In the genomic region with DNA sequence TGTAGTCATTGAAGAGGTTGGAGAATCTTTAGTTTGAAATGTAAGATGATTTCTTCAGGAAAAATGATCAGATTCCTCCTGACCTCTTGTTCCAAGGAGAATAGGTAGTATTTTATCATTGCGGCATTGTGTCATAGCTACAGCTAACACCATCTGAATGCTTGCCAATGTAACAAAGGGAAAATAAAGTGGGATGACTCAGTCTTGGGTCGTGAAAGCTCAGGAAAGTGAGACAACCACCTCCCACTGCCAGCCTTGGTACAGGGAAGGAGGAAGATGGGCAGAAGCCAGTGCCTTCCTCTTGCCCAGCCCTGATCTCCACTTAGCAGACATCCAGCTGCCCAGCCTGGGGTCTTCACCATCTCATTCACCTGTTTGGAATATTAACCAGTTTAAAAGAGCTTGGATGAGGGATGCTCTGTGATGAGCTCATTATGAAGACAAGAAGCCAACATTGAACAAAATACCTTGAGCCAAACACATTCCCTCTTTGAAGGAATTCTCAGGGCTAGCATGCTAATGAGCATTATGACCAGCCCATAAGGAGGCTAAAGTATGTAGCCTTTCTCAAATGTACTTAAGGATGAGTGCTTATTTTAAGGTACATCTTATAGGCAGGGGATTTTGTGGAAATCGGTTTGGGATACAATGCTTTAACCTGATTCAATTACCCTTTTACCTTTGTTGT, we compare ENCODE assay signal across 1 cellular context.
TF ChIP-seq lines count a peak whose summit lies in the region.

No MANE protein-coding gene starts in this region.

TF ChIP-seq in SK-N-SH, 30 proteins besides CTCF, POLR2A, EP300 and RAD21 (continued from another document):
- TF ChIP-seq, protein P1, sequence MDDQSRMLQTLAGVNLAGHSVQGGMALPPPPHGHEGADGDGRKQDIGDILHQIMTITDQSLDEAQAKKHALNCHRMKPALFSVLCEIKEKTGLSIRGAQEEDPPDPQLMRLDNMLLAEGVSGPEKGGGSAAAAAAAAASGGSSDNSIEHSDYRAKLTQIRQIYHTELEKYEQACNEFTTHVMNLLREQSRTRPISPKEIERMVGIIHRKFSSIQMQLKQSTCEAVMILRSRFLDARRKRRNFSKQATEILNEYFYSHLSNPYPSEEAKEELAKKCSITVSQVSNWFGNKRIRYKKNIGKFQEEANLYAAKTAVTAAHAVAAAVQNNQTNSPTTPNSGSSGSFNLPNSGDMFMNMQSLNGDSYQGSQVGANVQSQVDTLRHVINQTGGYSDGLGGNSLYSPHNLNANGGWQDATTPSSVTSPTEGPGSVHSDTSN (IDR thresholded peaks at IDR 0.05), result peak; percentile 84
- TF ChIP-seq NFIC (IDR thresholded peaks at IDR 0.05; ENCODE audit: borderline replicate concordance) (peak; percentile 90), RCOR1 (IDR thresholded peaks at IDR 0.05; ENCODE audit: low read length) (no peak)
- TF ChIP-seq, protein P2, sequence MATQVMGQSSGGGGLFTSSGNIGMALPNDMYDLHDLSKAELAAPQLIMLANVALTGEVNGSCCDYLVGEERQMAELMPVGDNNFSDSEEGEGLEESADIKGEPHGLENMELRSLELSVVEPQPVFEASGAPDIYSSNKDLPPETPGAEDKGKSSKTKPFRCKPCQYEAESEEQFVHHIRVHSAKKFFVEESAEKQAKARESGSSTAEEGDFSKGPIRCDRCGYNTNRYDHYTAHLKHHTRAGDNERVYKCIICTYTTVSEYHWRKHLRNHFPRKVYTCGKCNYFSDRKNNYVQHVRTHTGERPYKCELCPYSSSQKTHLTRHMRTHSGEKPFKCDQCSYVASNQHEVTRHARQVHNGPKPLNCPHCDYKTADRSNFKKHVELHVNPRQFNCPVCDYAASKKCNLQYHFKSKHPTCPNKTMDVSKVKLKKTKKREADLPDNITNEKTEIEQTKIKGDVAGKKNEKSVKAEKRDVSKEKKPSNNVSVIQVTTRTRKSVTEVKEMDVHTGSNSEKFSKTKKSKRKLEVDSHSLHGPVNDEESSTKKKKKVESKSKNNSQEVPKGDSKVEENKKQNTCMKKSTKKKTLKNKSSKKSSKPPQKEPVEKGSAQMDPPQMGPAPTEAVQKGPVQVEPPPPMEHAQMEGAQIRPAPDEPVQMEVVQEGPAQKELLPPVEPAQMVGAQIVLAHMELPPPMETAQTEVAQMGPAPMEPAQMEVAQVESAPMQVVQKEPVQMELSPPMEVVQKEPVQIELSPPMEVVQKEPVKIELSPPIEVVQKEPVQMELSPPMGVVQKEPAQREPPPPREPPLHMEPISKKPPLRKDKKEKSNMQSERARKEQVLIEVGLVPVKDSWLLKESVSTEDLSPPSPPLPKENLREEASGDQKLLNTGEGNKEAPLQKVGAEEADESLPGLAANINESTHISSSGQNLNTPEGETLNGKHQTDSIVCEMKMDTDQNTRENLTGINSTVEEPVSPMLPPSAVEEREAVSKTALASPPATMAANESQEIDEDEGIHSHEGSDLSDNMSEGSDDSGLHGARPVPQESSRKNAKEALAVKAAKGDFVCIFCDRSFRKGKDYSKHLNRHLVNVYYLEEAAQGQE (IDR thresholded peaks at IDR 0.05; ENCODE audit: low read depth, low read length), result no peak
- TF ChIP-seq, protein P3, sequence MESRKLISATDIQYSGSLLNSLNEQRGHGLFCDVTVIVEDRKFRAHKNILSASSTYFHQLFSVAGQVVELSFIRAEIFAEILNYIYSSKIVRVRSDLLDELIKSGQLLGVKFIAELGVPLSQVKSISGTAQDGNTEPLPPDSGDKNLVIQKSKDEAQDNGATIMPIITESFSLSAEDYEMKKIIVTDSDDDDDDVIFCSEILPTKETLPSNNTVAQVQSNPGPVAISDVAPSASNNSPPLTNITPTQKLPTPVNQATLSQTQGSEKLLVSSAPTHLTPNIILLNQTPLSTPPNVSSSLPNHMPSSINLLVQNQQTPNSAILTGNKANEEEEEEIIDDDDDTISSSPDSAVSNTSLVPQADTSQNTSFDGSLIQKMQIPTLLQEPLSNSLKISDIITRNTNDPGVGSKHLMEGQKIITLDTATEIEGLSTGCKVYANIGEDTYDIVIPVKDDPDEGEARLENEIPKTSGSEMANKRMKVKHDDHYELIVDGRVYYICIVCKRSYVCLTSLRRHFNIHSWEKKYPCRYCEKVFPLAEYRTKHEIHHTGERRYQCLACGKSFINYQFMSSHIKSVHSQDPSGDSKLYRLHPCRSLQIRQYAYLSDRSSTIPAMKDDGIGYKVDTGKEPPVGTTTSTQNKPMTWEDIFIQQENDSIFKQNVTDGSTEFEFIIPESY (IDR thresholded peaks at IDR 0.05; ENCODE audit: borderline replicate concordance, low read depth), result 0 out of 2 replicates have a peak, but pooled peaks have one; percentile 44
TF ChIP-seq in SK-N-SH: peak in this region for 9.
